Comparison of ENCODE assay signal across 10 cellular contexts in the genomic region with DNA sequence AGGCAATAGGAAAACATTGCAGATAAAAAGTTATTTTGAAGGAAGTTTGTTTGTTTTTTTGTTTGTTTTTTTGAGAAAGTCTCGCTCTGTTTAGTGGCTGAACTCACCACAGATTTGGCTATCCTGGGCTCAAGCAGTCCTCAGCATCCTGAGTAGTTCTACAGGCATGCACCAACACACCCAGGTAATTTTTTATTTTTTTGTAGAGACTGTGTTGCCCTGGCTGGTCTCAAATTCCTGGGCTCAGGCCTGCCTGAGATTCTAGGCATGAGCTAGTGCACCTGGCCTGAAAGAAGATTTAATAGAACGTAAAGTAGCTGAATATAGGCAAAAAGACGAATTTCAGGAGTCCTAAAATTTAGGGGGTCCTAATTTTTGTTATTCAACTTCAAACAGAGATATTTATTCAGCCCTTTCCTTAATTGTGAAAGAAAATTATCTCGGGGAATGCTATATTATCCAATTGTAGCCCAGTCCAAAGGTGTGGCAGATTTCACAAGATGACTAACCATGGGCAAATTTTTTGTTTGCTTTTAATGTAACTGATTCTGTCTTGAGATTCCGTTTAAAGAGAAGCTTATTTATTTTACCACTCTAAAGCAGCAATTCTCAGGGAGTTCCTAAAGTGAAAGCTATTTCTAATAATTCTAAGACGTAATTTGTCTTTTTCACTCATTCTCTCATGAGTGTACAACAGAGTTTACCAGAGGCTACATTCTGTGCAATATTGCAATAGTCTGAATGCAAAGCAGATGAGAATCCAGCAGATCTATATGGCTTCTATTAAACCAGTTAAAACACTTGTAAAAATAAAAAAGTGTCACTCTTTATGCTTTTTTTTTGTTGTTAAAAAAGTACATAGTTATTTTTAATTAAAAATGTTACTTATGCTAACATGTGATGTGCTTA. TPM values are rescaled to one million over a fixed set of nuclear protein-coding genes. Genes with fewer than 3 reads are reported as not detected.
DNase-seq lines count a peak whose midpoint lies in the region; ATAC-seq and TF ChIP-seq lines count a peak whose summit lies in the region.
"Had no signal": no experiment of that assay in that cellular context is flagged by ENCODE, and none has a peak within 500 bp of the region (broad histone marks: within the 10 kb centered on the region; RNA-seq: fewer than 3 reads in every experiment).

No MANE protein-coding gene starts in this region.

- no peak overlapping the region for H3K56ac ChIP-seq in H9 (ENCODE audit: insufficient read length, low read depth, low read length)

- peak overlapping the region; percentile 63 for H3K27ac Mint-ChIP-seq in type B pancreatic cell
- H3K27ac Mint-ChIP-seq in H9: peak overlapping the region in 1 of 3 experiments; percentile 42; a peak in 1 of 7 replicates

- no peak overlapping the region for H4K8ac ChIP-seq in H9 (replicated peaks; ENCODE audit: insufficient read length, low read depth, low read length)

- DNase-seq in NCI-H460 (ENCODE audit: extremely low read depth, low read depth): peak; percentile 58
- no peak for DNase-seq in lower lobe of right lung
- DNase-seq in type B pancreatic cell (ENCODE audit: extremely low spot score, unreplicated experiment): no peak
- no peak for DNase-seq in H9
- no peak for DNase-seq in NCI-H2081 treated with DMSO at 0.1 percent for 48 hours (lab: John Stamatoyannopoulos, UW)
- no peak for DNase-seq in SJCRH30
- DNase-seq: activated T-cell treated with anti-CD3 and anti-CD28 coated beads for 4 hours, DND-41 had no signal

- H3K79me2 ChIP-seq in H9 (ENCODE audit: insufficient read depth, low read length): no peaks in the 10 kb centered on the region

- no peak overlapping the region for H2BK120ac ChIP-seq in H9 (ENCODE audit: low read depth, low read length, poor library complexity, severe bottlenecking)

- H3K9me3 ChIP-seq in duodenal mucosa (ENCODE audit: control insufficient read depth in 1 of 2, low read length in 2 of 2) (no peaks in the 10 kb centered on the region), lower lobe of right lung (no peaks in the 10 kb centered on the region), H9 (ENCODE audit: control insufficient read depth, low read depth, low read length) (no peaks in the 10 kb centered on the region), SJCRH30 (replicated peaks) (no peaks in the 10 kb centered on the region)

- H4K91ac ChIP-seq in H9 (ENCODE audit: insufficient read length, low read depth, low read length): no peak overlapping the region

- no peaks in the 10 kb centered on the region for H3K36me3 Mint-ChIP-seq in type B pancreatic cell
- H3K36me3 Mint-ChIP-seq in H9 (ENCODE audit: insufficient read depth in 1 of 3, low read depth in 3 of 3): no peaks in the 10 kb centered on the region

- H3K4me1 ChIP-seq in duodenal mucosa (ENCODE audit: control insufficient read depth in 1 of 2, insufficient read depth in 2 of 2, low read length in 2 of 2) (peaks cover 4 to 32% of the 10 kb centered on the region in 2 donors), lower lobe of right lung (peaks cover 34% of the 10 kb centered on the region), H9 (ENCODE audit: insufficient read depth, low read length) (peaks cover 3% of the 10 kb centered on the region; the same call in 1 of the 2 replicates), SJCRH30 (no peaks in the 10 kb centered on the region)

- H3K36me3 ChIP-seq in duodenal mucosa (ENCODE audit: control insufficient read depth in 1 of 2, insufficient read depth in 2 of 2, low read length in 2 of 2) (no peaks in the 10 kb centered on the region), lower lobe of right lung (no peaks in the 10 kb centered on the region), SJCRH30 (no peaks in the 10 kb centered on the region)

- H2BK12ac ChIP-seq in H9 (ENCODE audit: insufficient read length, low read depth, low read length): no peak overlapping the region

- no peak overlapping the region for H3K27ac ChIP-seq in duodenal mucosa (ENCODE audit: low read depth, low read length)
- H3K27ac ChIP-seq in lower lobe of right lung: peak overlapping the region; percentile 77
- no peak overlapping the region for H3K27ac ChIP-seq in H9 (ENCODE audit: insufficient read length, low read depth, low read length)
- no peak overlapping the region for H3K27ac ChIP-seq in SJCRH30

- H3K23me2 ChIP-seq in H9 (ENCODE audit: insufficient read length, low read depth, low read length, poor library complexity, severe bottlenecking): no peaks in the 10 kb centered on the region

- H3K9me3 Mint-ChIP-seq in type B pancreatic cell (peaks cover 5% of the 10 kb centered on the region), H9 (no peaks in the 10 kb centered on the region)

- H3K4me3 ChIP-seq in duodenal mucosa (ENCODE audit: low read depth in 1 of 2, low read length in 2 of 2): peak overlapping the region; percentile 63 to 64
- H3K4me3 ChIP-seq in lower lobe of right lung: peak overlapping the region; percentile 49
- no peak overlapping the region for H3K4me3 ChIP-seq in SJCRH30

- H2BK5ac ChIP-seq in H9 (ENCODE audit: insufficient read length, low read length): no peak overlapping the region

- intact Hi-C loops in lower lobe of right lung (cut with DNase I): no loop called here

- ATAC-seq in lower lobe of right lung (peak; percentile 40 to 68), GM18907 (IDR thresholded peaks at IDR 0.05; ENCODE audit: unreplicated experiment) (no peak)

- no peaks in the 10 kb centered on the region for H4K20me1 ChIP-seq in H9 (ENCODE audit: control insufficient read depth, insufficient read depth, insufficient read length)

- H2AK5ac ChIP-seq in H9 (ENCODE audit: insufficient read length, low read length): no peak overlapping the region

- H3K14ac ChIP-seq in H9 (ENCODE audit: insufficient read depth, low read length): no peak overlapping the region

- TF ChIP-seq CTCF in lower lobe of right lung (IDR thresholded peaks at IDR 0.05) (no peak), type B pancreatic cell (conservative IDR thresholded peaks at IDR 0.05) (no peak), H9 (conservative IDR thresholded peaks at IDR 0.05) (no peak)

- H3K27me3 ChIP-seq in duodenal mucosa (ENCODE audit: control insufficient read depth in 1 of 2, insufficient read depth in 2 of 2, low read length in 2 of 2) (no peaks in the 10 kb centered on the region), lower lobe of right lung (ENCODE audit: low read depth) (no peaks in the 10 kb centered on the region), H9 (ENCODE audit: insufficient read depth, low read length) (no peaks in the 10 kb centered on the region), SJCRH30 (no peaks in the 10 kb centered on the region)

- peaks cover 3% of the 10 kb centered on the region for H3K27me3 Mint-ChIP-seq in type B pancreatic cell
- H3K27me3 Mint-ChIP-seq in H9 (ENCODE audit: low read depth): peaks cover 2% of the 10 kb centered on the region; the same call in 1 of the 2 replicates

- H2BK20ac ChIP-seq in H9 (ENCODE audit: low read depth, low read length, poor library complexity, severe bottlenecking): no peak overlapping the region

- H3K79me1 ChIP-seq in H9 (ENCODE audit: insufficient read depth, low read depth, low read length, poor library complexity, severe bottlenecking): no peaks in the 10 kb centered on the region

- H4K5ac ChIP-seq in H9 (ENCODE audit: insufficient read length, low read depth, low read length): no peak overlapping the region

- no peaks in the 10 kb centered on the region for H3K4me1 Mint-ChIP-seq in type B pancreatic cell (ENCODE audit: unreplicated experiment)
- H3K4me1 Mint-ChIP-seq in H9: peaks cover 7 to 8% of the 10 kb centered on the region in 2 experiments

- H2BK15ac ChIP-seq in H9 (ENCODE audit: low read depth, low read length): no peak overlapping the region

- H3K23ac ChIP-seq in H9 (ENCODE audit: insufficient read length, low read depth, low read length): no peak overlapping the region

- no peak overlapping the region for H3K4ac ChIP-seq in H9 (ENCODE audit: low read depth, low read length)

- H2AFZ ChIP-seq in H9 (ENCODE audit: low read length): no peak overlapping the region

- WGBS in H9 (ENCODE audit: extremely low coverage, insufficient read length, low lambda C conversion rate): no CpG with 5 or more reads among the region's 6 CpGs

- no peak overlapping the region for H3K4me2 ChIP-seq in H9 (ENCODE audit: insufficient read depth, insufficient read length, low read length)

- H3T11ph ChIP-seq in H9 (ENCODE audit: low read length): no peak overlapping the region

- H3K9ac ChIP-seq in duodenal mucosa (ENCODE audit: low read depth in 1 of 2, low read length in 2 of 2) (peak overlapping the region in 1 of 2 donors; percentile 48), H9 (ENCODE audit: extremely low read depth, insufficient read length, low read length) (no peak overlapping the region)

- no peak overlapping the region for H3K18ac ChIP-seq in H9 (ENCODE audit: insufficient read length, low read depth, low read length)

- H3K4me3 Mint-ChIP-seq in type B pancreatic cell (no peak overlapping the region), H9 (no peak overlapping the region)

RNA-seq across cellular contexts. Expression of gene IL18, which starts 0.9 kb away (rescaled TPM):
- total RNA-seq in NCI-H460 (2014; rRNA removed; shearing (Covaris generic)): 4.2 and 6.0 TPM in 2 replicates
- polyA plus RNA-seq in NCI-H460 (2014; cell fraction: nucleus; rRNA removed): 3.2 and 4.4 TPM in 2 replicates
- total RNA-seq in lower lobe of right lung (48.7 TPM), type B pancreatic cell (ENCODE audit: low replicate concordance) (0.94 and 1.3 TPM in 2 replicates), H9 (2021) (0.31 TPM in 1 of 2 replicates, not detected in the other)
- 0.14 and 0.18 TPM in 2 replicates for total RNA-seq in SJCRH30 (2014; rRNA removed; shearing (Covaris generic))

RNA-seq across cellular contexts. Expression of gene TEX12, which starts 4.2 kb away (rescaled TPM):
- total RNA-seq in NCI-H460 (2014; rRNA removed; shearing (Covaris generic)): 0.10 TPM in 1 of 2 replicates, not detected in the other
- polyA plus RNA-seq in NCI-H460 (2014; cell fraction: nucleus; rRNA removed): not detected in 2 replicates
- total RNA-seq in lower lobe of right lung: not detected
- not detected in 2 replicates for total RNA-seq in type B pancreatic cell (ENCODE audit: low replicate concordance)
- total RNA-seq in H9 (2021): 0.22 and 0.31 TPM in 2 replicates
- 0.28 TPM in 1 of 2 replicates, not detected in the other for total RNA-seq in SJCRH30 (2014; rRNA removed; shearing (Covaris generic))

RNA-seq across cellular contexts. Expression of gene BCO2, which starts 12.3 kb away (rescaled TPM):
- total RNA-seq in NCI-H460 (2014; rRNA removed; shearing (Covaris generic)): 0.50 and 1.0 TPM in 2 replicates
- polyA plus RNA-seq in NCI-H460 (2014; cell fraction: nucleus; rRNA removed): 0.16 and 6.8 TPM in 2 replicates
- 8.9 TPM for total RNA-seq in lower lobe of right lung
- total RNA-seq in type B pancreatic cell (ENCODE audit: low replicate concordance): 2.2 and 2.7 TPM in 2 replicates
- 0.31 and 0.44 TPM in 2 replicates for total RNA-seq in H9 (2021)
- total RNA-seq in SJCRH30 (2014; rRNA removed; shearing (Covaris generic)): 0.10 and 0.51 TPM in 2 replicates
